2 cellular contexts compared by ENCODE assay signal in the genomic region with DNA sequence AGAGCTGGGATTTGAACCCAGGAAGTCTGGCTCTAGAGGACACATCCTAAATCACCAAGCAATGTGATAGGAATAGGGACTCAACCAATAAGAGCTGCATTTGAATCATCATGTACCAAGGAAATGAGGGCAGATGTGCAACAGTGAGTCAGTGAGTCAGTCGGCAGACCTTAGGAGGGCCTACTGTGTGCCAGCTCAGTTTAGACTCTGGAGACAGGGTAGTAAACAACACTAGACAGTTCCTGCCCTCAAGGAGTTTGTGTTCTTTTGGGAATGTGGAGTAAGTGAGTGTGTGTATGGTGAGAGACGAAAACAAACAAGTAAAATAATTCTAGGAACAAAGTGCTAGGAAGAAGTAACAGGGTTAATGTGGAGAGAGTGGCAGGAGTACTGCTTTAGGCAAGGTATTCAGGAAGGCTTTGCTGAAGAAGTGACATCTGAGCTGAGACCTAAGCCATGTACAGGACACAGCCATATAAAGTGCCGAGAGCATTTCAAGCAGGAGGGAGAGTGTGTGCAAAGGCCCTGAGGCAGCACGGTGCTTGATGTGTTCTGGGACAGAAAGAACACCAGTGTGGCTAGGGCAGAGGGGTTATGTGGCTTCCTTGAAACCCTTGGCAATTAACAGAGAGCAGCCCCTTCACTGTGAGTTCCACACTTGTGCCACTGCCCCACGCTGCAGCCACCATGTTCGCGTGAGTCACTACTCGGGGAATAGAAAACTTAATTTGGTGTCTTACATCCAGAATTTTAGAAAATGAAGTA.
TF ChIP-seq lines count a peak whose summit lies in the region.

No MANE protein-coding gene starts in this region.

TF ChIP-seq in K562, 482 proteins besides CTCF, POLR2A, EP300 and RAD21:
- TF ChIP-seq KDM1A (IDR thresholded peaks at IDR 0.05) (peak in 1 of 2 experiments; percentile 47; a peak in 1 of 4 replicates), ZNF764 (CRISPR knock-in tag; IDR thresholded peaks at IDR 0.05; ENCODE audit: low read depth) (no peak), RBM25 (IDR thresholded peaks at IDR 0.05; ENCODE audit: low read depth, low read length, severe bottlenecking) (peak; percentile 90), ETV5 (CRISPR knock-in tag; IDR thresholded peaks at IDR 0.05; ENCODE audit: low read depth) (no peak), ZNF316 (IDR thresholded peaks at IDR 0.05) (peak; percentile 62), ZKSCAN1 (IDR thresholded peaks at IDR 0.05; ENCODE audit: low read depth, low read length) (peak; percentile 93), TRIM28 (IDR thresholded peaks at IDR 0.05) (0 out of 2 replicates have a peak, but pooled peaks have one; percentile 32), BCOR (IDR thresholded peaks at IDR 0.05) (peak; percentile 77), RCOR1 (IDR thresholded peaks at IDR 0.05; ENCODE audit: borderline replicate concordance in 1 of 2, low read depth in 2 of 2, low read length in 2 of 2) (peak in 1 of 2 experiments; percentile 32; a peak in 1 of 4 replicates)
TF ChIP-seq in K562: peak in this region for 7.

TF ChIP-seq in HepG2, 621 proteins besides CTCF, POLR2A, EP300 and RAD21:
- TF ChIP-seq, protein P1, sequence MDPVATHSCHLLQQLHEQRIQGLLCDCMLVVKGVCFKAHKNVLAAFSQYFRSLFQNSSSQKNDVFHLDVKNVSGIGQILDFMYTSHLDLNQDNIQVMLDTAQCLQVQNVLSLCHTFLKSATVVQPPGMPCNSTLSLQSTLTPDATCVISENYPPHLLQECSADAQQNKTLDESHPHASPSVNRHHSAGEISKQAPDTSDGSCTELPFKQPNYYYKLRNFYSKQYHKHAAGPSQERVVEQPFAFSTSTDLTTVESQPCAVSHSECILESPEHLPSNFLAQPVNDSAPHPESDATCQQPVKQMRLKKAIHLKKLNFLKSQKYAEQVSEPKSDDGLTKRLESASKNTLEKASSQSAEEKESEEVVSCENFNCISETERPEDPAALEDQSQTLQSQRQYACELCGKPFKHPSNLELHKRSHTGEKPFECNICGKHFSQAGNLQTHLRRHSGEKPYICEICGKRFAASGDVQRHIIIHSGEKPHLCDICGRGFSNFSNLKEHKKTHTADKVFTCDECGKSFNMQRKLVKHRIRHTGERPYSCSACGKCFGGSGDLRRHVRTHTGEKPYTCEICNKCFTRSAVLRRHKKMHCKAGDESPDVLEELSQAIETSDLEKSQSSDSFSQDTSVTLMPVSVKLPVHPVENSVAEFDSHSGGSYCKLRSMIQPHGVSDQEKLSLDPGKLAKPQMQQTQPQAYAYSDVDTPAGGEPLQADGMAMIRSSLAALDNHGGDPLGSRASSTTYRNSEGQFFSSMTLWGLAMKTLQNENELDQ (CRISPR knock-in tag; IDR thresholded peaks at IDR 0.05; ENCODE audit: borderline replicate concordance): no peak
- TF ChIP-seq ZNF550 (CRISPR knock-in tag; IDR thresholded peaks at IDR 0.05; ENCODE audit: borderline replicate concordance): no peak
- no peak for TF ChIP-seq ISX (CRISPR knock-in tag; conservative IDR thresholded peaks at IDR 0.05)
- TF ChIP-seq ARID2 (CRISPR knock-in tag; IDR thresholded peaks at IDR 0.05; ENCODE audit: borderline replicate concordance): no peak
- TF ChIP-seq, protein P2, sequence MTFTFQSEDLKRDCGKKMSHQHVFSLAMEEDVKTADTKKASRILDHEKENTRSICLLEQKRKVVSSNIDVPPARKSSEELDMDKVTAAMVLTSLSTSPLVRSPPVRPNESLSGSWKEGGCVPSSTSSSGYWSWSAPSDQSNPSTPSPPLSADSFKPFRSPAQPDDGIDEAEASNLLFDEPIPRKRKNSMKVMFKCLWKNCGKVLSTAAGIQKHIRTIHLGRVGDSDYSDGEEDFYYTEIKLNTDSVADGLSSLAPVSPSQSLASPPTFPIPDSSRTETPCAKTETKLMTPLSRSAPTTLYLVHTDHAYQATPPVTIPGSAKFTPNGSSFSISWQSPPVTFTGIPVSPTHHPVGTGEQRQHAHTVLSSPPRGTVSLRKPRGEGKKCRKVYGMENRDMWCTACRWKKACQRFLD (CRISPR knock-in tag; IDR thresholded peaks at IDR 0.05; ENCODE audit: borderline replicate concordance): no peak
- TF ChIP-seq ZNF780A (CRISPR knock-in tag; IDR thresholded peaks at IDR 0.05): no peak
- TF ChIP-seq FOXO1 (CRISPR knock-in tag; IDR thresholded peaks at IDR 0.05): no peak
- TF ChIP-seq, protein P3, sequence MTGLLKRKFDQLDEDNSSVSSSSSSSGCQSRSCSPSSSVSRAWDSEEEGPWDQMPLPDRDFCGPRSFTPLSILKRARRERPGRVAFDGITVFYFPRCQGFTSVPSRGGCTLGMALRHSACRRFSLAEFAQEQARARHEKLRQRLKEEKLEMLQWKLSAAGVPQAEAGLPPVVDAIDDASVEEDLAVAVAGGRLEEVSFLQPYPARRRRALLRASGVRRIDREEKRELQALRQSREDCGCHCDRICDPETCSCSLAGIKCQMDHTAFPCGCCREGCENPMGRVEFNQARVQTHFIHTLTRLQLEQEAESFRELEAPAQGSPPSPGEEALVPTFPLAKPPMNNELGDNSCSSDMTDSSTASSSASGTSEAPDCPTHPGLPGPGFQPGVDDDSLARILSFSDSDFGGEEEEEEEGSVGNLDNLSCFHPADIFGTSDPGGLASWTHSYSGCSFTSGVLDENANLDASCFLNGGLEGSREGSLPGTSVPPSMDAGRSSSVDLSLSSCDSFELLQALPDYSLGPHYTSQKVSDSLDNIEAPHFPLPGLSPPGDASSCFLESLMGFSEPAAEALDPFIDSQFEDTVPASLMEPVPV (CRISPR knock-in tag; IDR thresholded peaks at IDR 0.05): no peak
- TF ChIP-seq TBL1XR1 (IDR thresholded peaks at IDR 0.05; ENCODE audit: borderline replicate concordance, low read length, partially characterized antibody): no peak
- no peak for TF ChIP-seq MXI1 (IDR thresholded peaks at IDR 0.05; ENCODE audit: borderline replicate concordance, low read depth, low read length)
- no peak for TF ChIP-seq ZNF670 (CRISPR knock-in tag; IDR thresholded peaks at IDR 0.05; ENCODE audit: borderline replicate concordance)
- TF ChIP-seq NR2C2 (CRISPR knock-in tag; IDR thresholded peaks at IDR 0.05; ENCODE audit: borderline replicate concordance): no peak
- no peak for TF ChIP-seq ZNF558 (CRISPR knock-in tag; IDR thresholded peaks at IDR 0.05; ENCODE audit: borderline replicate concordance)
- no peak for TF ChIP-seq CBX1 (IDR thresholded peaks at IDR 0.05; ENCODE audit: low read depth)
- no peak for TF ChIP-seq DMAP1 (CRISPR knock-in tag; IDR thresholded peaks at IDR 0.05)
- no peak for TF ChIP-seq ZNF724P (CRISPR knock-in tag; IDR thresholded peaks at IDR 0.05; ENCODE audit: borderline replicate concordance)
- TF ChIP-seq AKAP8 (CRISPR knock-in tag; IDR thresholded peaks at IDR 0.05): no peak
- no peak for TF ChIP-seq ZMYM4 (CRISPR knock-in tag; IDR thresholded peaks at IDR 0.05)
